ENCODE assay signal across 22 cellular contexts in genomic region chr2:227379095-227379494, GRCh38. TPM values are rescaled to one million over a fixed set of nuclear protein-coding genes. Genes with fewer than 3 reads are reported as not detected.
"Had no signal": no experiment of that assay in that cellular context is flagged by ENCODE, and none has a peak within 500 bp of the region (broad histone marks: within the 10 kb centered on the region; RNA-seq: fewer than 3 reads in every experiment).

TM4SF20 (minus strand) TSS chr2:227379306; CDS start chr2:227379268, 38 bp downstream.

- H3K27ac Mint-ChIP-seq: activated naive CD4-positive, alpha-beta T cell treated with anti-CD3 and anti-CD28 coated beads, Interleukin-2, amount 50 U/mL, for 24 hours; activated T-cell treated with anti-CD3 and anti-CD28 coated beads, Interleukin-2, amount 50 U/mL, for 72 hours; immature natural killer cell; natural killer cell treated with Interleukin-12 subunit alpha and Interleukin-12 subunit beta and Interleukin-15 and Interleukin-18, amount 100 ng/mL, for 72 hours had no signal

- H3K4me3 Mint-ChIP-seq: activated naive CD4-positive, alpha-beta T cell treated with anti-CD3 and anti-CD28 coated beads, Interleukin-2, amount 50 U/mL, for 24 hours; activated T-cell treated with anti-CD3 and anti-CD28 coated beads, Interleukin-2, amount 50 U/mL, for 72 hours; central memory CD8-positive, alpha-beta T cell; immature natural killer cell; natural killer cell treated with Interleukin-12 subunit alpha and Interleukin-12 subunit beta and Interleukin-15 and Interleukin-18, amount 100 ng/mL, for 72 hours had no signal

- H3K4me1 ChIP-seq: esophagus muscularis mucosa, gastroesophageal sphincter, suprapubic skin had no signal

- H3K27ac ChIP-seq: coronary artery, esophagus muscularis mucosa, gastroesophageal sphincter, heart left ventricle, suprapubic skin, transverse colon had no signal

- ATAC-seq: activated T-cell treated with anti-CD3 and anti-CD28 coated beads, Interleukin-2, amount 50 U/mL, for 72 hours; gastroesophageal sphincter; heart left ventricle; left ventricle myocardium superior; natural killer cell treated with Interleukin-12 subunit alpha and Interleukin-12 subunit beta and Interleukin-15 and Interleukin-18, amount 100 ng/mL, for 72 hours; stimulated activated naive CD8-positive, alpha-beta T cell treated with anti-CD3 and anti-CD28 coated beads, Interleukin-15, Interleukin-2, amounts not matched to agents 100 U/mL and 50 U/mL, for 24 hours had no signal

- DNase-seq: activated CD4-positive, alpha-beta T cell treated with anti-CD3 and anti-CD28 coated beads, Interleukin-2, amount 50 U/mL, for 4 hours; activated gamma-delta T cell; activated T-cell treated with anti-CD3 and anti-CD28 coated beads, Interleukin-2, amount 50 U/mL, for 72 hours; amniotic stem cell; effector CD8-positive, alpha-beta T cell; heart left ventricle; immature natural killer cell; kidney glomerular epithelial cell; left ventricle myocardium superior; mesenchymal stem cell; stimulated activated CD4-positive, alpha-beta T cell treated with anti-CD3 and anti-CD28 coated beads, Interleukin-2, amount 100 ng/mL, for 24 hours; stimulated activated naive CD8-positive, alpha-beta T cell treated with anti-CD3 and anti-CD28 coated beads, Interleukin-15, Interleukin-2, amounts not matched to agents 100 U/mL and 50 U/mL, for 24 hours; transverse colon had no signal

- H3K9me3 Mint-ChIP-seq: activated naive CD4-positive, alpha-beta T cell treated with anti-CD3 and anti-CD28 coated beads, Interleukin-2, amount 50 U/mL, for 24 hours; central memory CD8-positive, alpha-beta T cell; immature natural killer cell; natural killer cell treated with Interleukin-12 subunit alpha and Interleukin-12 subunit beta and Interleukin-15 and Interleukin-18, amount 100 ng/mL, for 72 hours had no signal

- H3K9me3 ChIP-seq: esophagus muscularis mucosa, gastroesophageal sphincter, heart left ventricle, suprapubic skin, transverse colon had no signal

- H3K27me3 ChIP-seq: suprapubic skin, transverse colon had no signal

- H3K4me3 ChIP-seq: coronary artery, esophagus muscularis mucosa, gastroesophageal sphincter, heart left ventricle, suprapubic skin, transverse colon had no signal

- H3K36me3 ChIP-seq: esophagus muscularis mucosa, gastroesophageal sphincter, heart left ventricle, suprapubic skin, transverse colon had no signal

- H3K36me3 Mint-ChIP-seq: activated naive CD4-positive, alpha-beta T cell treated with anti-CD3 and anti-CD28 coated beads, Interleukin-2, amount 50 U/mL, for 24 hours; immature natural killer cell; natural killer cell treated with Interleukin-12 subunit alpha and Interleukin-12 subunit beta and Interleukin-15 and Interleukin-18, amount 100 ng/mL, for 72 hours had no signal

RNA-seq across cellular contexts. Expression of gene TM4SF20, which starts in this region (rescaled TPM):
- total RNA-seq: activated CD8-positive, alpha-beta memory T cell treated with anti-CD3 and anti-CD28 coated beads for 36 hours; activated T-cell treated with anti-CD3 and anti-CD28 coated beads, Interleukin-2, amount 50 U/mL, for 72 hours; esophagus muscularis mucosa; gastroesophageal sphincter; heart left ventricle; left ventricle myocardium superior; natural killer cell treated with Interleukin-12 subunit alpha and Interleukin-12 subunit beta and Interleukin-15 and Interleukin-18, amount 100 ng/mL, for 72 hours; T-helper 2 cell treated with Interferon-gamma antibody and Interleukin-4, amounts not matched to agents 100 ng/mL and 5 ng/mL, for 36 hours had no signal
- polyA plus RNA-seq: heart left ventricle, immature natural killer cell had no signal
